ENCODE assay signal across 11 cellular contexts in the genomic region with DNA sequence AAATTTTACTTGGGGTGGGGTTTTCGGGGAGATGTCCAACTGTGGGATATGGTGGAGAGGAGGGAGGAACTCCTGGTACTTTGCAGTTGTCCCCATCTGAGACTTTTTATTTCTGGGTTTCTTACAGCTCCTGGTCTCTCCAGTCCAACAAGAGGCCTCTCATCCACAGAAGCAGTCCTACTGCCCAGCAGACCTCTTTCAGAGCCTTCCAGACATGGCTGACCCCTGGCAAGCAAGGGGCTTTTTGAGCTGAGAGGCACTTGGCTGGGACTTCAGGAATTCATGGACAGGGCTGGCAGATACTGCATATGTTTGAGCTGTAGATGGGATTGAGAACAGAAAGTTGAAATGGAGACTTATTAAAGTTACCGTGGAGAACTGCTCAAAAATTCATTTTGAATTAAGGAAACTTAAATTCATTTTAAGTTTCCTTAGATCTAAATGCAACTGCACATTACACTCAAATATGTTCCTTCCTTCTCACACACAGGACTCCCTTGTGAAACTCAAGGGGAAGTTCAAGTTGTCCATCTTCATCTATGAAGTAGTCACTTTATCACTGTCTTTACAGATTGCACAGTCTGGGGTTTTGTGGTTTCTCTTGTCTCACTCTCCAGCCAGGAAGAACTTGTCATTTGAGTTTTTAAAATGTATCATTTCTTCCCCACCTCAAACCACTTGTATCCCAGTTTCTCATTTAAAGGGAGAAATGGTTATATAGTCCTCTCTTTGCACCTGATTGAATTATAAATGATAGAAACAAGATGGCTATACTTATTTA. TPM values are rescaled to one million over a fixed set of nuclear protein-coding genes. Genes with fewer than 3 reads are reported as not detected.
DNase-seq lines count a peak whose midpoint lies in the region; ATAC-seq lines count a peak whose summit lies in the region.
"Had no signal": no experiment of that assay in that cellular context is flagged by ENCODE, and none has a peak within 500 bp of the region (broad histone marks: within the 10 kb centered on the region; RNA-seq: fewer than 3 reads in every experiment).

No MANE protein-coding gene starts in this region.

- no peaks in the 10 kb centered on the region for H3K9me3 Mint-ChIP-seq in central memory CD8-positive, alpha-beta T cell

- H3K4me3 Mint-ChIP-seq in central memory CD8-positive, alpha-beta T cell: peak overlapping the region; percentile 59

- H3K27ac Mint-ChIP-seq in central memory CD8-positive, alpha-beta T cell (ENCODE audit: low read depth): peak overlapping the region; percentile 66

- H3K36me3 Mint-ChIP-seq in central memory CD8-positive, alpha-beta T cell (ENCODE audit: insufficient read depth): peaks cover 7% of the 10 kb centered on the region

- in situ Hi-C loops in G401 (cut with HindIII; ENCODE audit: low sequenced_read_pairs): no loop called here

- no peak for ATAC-seq in central memory CD8-positive, alpha-beta T cell (replicated peaks; ENCODE audit: extremely low read depth, poor library complexity, severe bottlenecking)
- ATAC-seq in GM21619 (IDR thresholded peaks at IDR 0.05; ENCODE audit: unreplicated experiment) (no peak), HG02759 (IDR thresholded peaks at IDR 0.05; ENCODE audit: unreplicated experiment) (no peak)

- DNase-seq in G401 (ENCODE audit: low spot score) (peak; percentile 47), NOMO-1 treated with DMSO at 0.1 percent for 48 hours (lab: John Stamatoyannopoulos, UW; ENCODE audit: unreplicated experiment) (peak; percentile 97), pons (ENCODE audit: low spot score) (peak; percentile 37), GM03348 (ENCODE audit: low spot score) (no peak), COLO829 (ENCODE audit: low spot score) (no peak)
- DNase-seq in central memory CD8-positive, alpha-beta T cell (ENCODE audit: low spot score in 2 of 2): no peak
- DNase-seq: activated CD8-positive, alpha-beta memory T cell treated with anti-CD3 and anti-CD28 coated beads, Interleukin-2, amount 50 U/mL, for 4 hours had no signal

- H3K27me3 Mint-ChIP-seq in central memory CD8-positive, alpha-beta T cell: no peaks in the 10 kb centered on the region

- peaks cover 38% of the 10 kb centered on the region for H3K4me1 Mint-ChIP-seq in central memory CD8-positive, alpha-beta T cell

RNA-seq across cellular contexts. Expression of a gene that starts 40.7 kb away (rescaled TPM):
- not detected in 2 replicates for total RNA-seq in G401 (2014; rRNA removed; shearing (Covaris generic))
- total RNA-seq: NCI-H460, ureter had no signal

RNA-seq across cellular contexts. Expression of a gene that starts 56.6 kb away (rescaled TPM):
- 136 and 141 TPM in 2 replicates for total RNA-seq in G401 (2014; rRNA removed; shearing (Covaris generic))

Comparison
In these comparisons a context has a peak if more than half of its experiments do, and no peak if none do; other contexts are left out.
1. DNase-seq: peak in G401 (single experiment), NOMO-1 treated with DMSO at 0.1 percent for 48 hours (single experiment) and pons (single experiment); none in central memory CD8-positive, alpha-beta T cell (0 of 2), GM03348 (single experiment) and COLO829 (single experiment).